ENCODE assay signal across 17 cellular contexts in genomic region chr10:50635286-50635685, GRCh38. TPM values are rescaled to one million over a fixed set of nuclear protein-coding genes. Genes with fewer than 3 reads are reported as not detected.
DNase-seq lines count a peak whose midpoint lies in the region; ATAC-seq, FAIRE-seq and TF ChIP-seq lines count a peak whose summit lies in the region.
"Had no signal": no experiment of that assay in that cellular context is flagged by ENCODE, and none has a peak within 500 bp of the region (broad histone marks: within the 10 kb centered on the region; RNA-seq: fewer than 3 reads in every experiment).

No MANE protein-coding gene starts in this region.

- no peak overlapping the region for H2AFZ ChIP-seq in astrocyte (ENCODE audit: low read depth, low read length)

- H3K27me3 ChIP-seq in right atrium auricular region (no peaks in the 10 kb centered on the region), astrocyte (ENCODE audit: insufficient read depth, low read length) (no peaks in the 10 kb centered on the region)
- H3K27me3 ChIP-seq: SJSA1, suprapubic skin had no signal

- H3K4me1 ChIP-seq in right atrium auricular region (no peaks in the 10 kb centered on the region), astrocyte (ENCODE audit: insufficient read depth, low read length) (peaks cover 20% of the 10 kb centered on the region)
- H3K4me1 ChIP-seq: SJSA1, suprapubic skin had no signal

- no peak for TF ChIP-seq CTCF in right atrium auricular region (IDR thresholded peaks at IDR 0.05)
- no peak for TF ChIP-seq CTCF in astrocyte (IDR thresholded peaks at IDR 0.05; ENCODE audit: insufficient read depth, low read depth, low read length)
- no peak for TF ChIP-seq CTCF in foreskin fibroblast (IDR thresholded peaks at IDR 0.05; ENCODE audit: low read depth, low read length)

- H3K4me2 ChIP-seq in astrocyte (ENCODE audit: low read length) = peak overlapping the region; percentile 63

- H3K9me3 Mint-ChIP-seq in astrocyte (ENCODE audit: unreplicated experiment) = no peaks in the 10 kb centered on the region
- H3K9me3 Mint-ChIP-seq: activated naive CD4-positive, alpha-beta T cell treated with anti-CD3 and anti-CD28 coated beads, Interleukin-2, amount 10 ng/mL, durations not matched to agents 7 days and 5 days had no signal

- H3K79me2 ChIP-seq in astrocyte (ENCODE audit: insufficient read depth, low read length) = no peaks in the 10 kb centered on the region

- no peak overlapping the region for H3K4me3 Mint-ChIP-seq in astrocyte (ENCODE audit: unreplicated experiment)
- H3K4me3 Mint-ChIP-seq: activated naive CD4-positive, alpha-beta T cell treated with anti-CD3 and anti-CD28 coated beads, Interleukin-2, amount 10 ng/mL, durations not matched to agents 7 days and 5 days had no signal

- no peak overlapping the region for H3K9ac ChIP-seq in astrocyte (ENCODE audit: low read length)

- H3K36me3 ChIP-seq in right atrium auricular region (no peaks in the 10 kb centered on the region), astrocyte (ENCODE audit: insufficient read depth, low read length) (no peaks in the 10 kb centered on the region)
- H3K36me3 ChIP-seq: neutrophil, SJSA1, suprapubic skin had no signal

- H3K27ac ChIP-seq in right atrium auricular region = no peak overlapping the region
- H3K27ac ChIP-seq in astrocyte (ENCODE audit: low read depth, low read length) = no peak overlapping the region
- H3K27ac ChIP-seq: neutrophil, SJSA1, suprapubic skin had no signal

- H3K9me3 ChIP-seq in right atrium auricular region (no peaks in the 10 kb centered on the region), astrocyte (ENCODE audit: insufficient read depth, low read depth, low read length) (no peaks in the 10 kb centered on the region)
- H3K9me3 ChIP-seq: neutrophil, SJSA1, suprapubic skin had no signal

- peak; percentile 43 for FAIRE-seq in astrocyte (lab: Jason Lieb, UNC)

- H3K4me1 Mint-ChIP-seq in astrocyte (ENCODE audit: low read depth, unreplicated experiment) = no peaks in the 10 kb centered on the region

- intact Hi-C loops in left ventricle myocardium superior (cut with micrococcal nuclease) = no loop called here

- no peak overlapping the region for H3K27ac Mint-ChIP-seq in astrocyte (ENCODE audit: unreplicated experiment)
- H3K27ac Mint-ChIP-seq: activated naive CD4-positive, alpha-beta T cell treated with anti-CD3 and anti-CD28 coated beads, Interleukin-2, amount 10 ng/mL, durations not matched to agents 7 days and 5 days had no signal

- DNase-seq in left ventricle myocardium superior (no peak), right atrium auricular region (ENCODE audit: low spot score) (no peak), astrocyte (ENCODE audit: low read depth) (peak; percentile 95), foreskin fibroblast (peak; percentile 84 to 93), foreskin melanocyte (no peak), GF-D8 (lab: John Stamatoyannopoulos, UW) (no peak)
- DNase-seq: ACHN; activated naive CD4-positive, alpha-beta T cell treated with anti-CD3 and anti-CD28 coated beads, Interleukin-2, amount 10 ng/mL, durations not matched to agents 7 days and 5 days; DMS153; erythroblast; mesenchymal stem cell; MM.1S had no signal

- no peaks in the 10 kb centered on the region for H4K20me1 ChIP-seq in astrocyte (ENCODE audit: insufficient read depth, low read length)

- H3K36me3 Mint-ChIP-seq in astrocyte (ENCODE audit: low read depth, unreplicated experiment) = no peaks in the 10 kb centered on the region
- H3K36me3 Mint-ChIP-seq: activated naive CD4-positive, alpha-beta T cell treated with anti-CD3 and anti-CD28 coated beads, Interleukin-2, amount 10 ng/mL, durations not matched to agents 7 days and 5 days had no signal

- peak; percentile 15 for ATAC-seq in left ventricle myocardium superior
- no peak for ATAC-seq in GM21360 (IDR thresholded peaks at IDR 0.05; ENCODE audit: unreplicated experiment)
- no peak for ATAC-seq in HG03432 (IDR thresholded peaks at IDR 0.05; ENCODE audit: unreplicated experiment)

- H3K4me3 ChIP-seq in right atrium auricular region (no peak overlapping the region), astrocyte (ENCODE audit: insufficient read depth, low read depth, low read length) (no peak overlapping the region), foreskin fibroblast (ENCODE audit: low read depth in 1 of 2, low read length in 2 of 2) (no peak overlapping the region)
- H3K4me3 ChIP-seq: SJSA1, suprapubic skin had no signal

- no peaks in the 10 kb centered on the region for H3K27me3 Mint-ChIP-seq in astrocyte (ENCODE audit: low read depth, unreplicated experiment)

RNA-seq across cellular contexts. Expression of gene SGMS1, which starts 11.5 kb away (rescaled TPM):
- total RNA-seq in left ventricle myocardium superior (21.9 TPM), right atrium auricular region (10 to 100 TPM; 32.5 to 35.9 TPM), astrocyte (22.3 and 25.6 TPM in 2 replicates)

Comparison
In these comparisons a context has a peak if more than half of its experiments do, and no peak if none do; other contexts are left out.
1. DNase-seq: peak in astrocyte (single experiment) and foreskin fibroblast (2 of 2); none in left ventricle myocardium superior (single experiment), right atrium auricular region (single experiment), foreskin melanocyte (single experiment) and GF-D8 (single experiment).